In the genomic region with DNA sequence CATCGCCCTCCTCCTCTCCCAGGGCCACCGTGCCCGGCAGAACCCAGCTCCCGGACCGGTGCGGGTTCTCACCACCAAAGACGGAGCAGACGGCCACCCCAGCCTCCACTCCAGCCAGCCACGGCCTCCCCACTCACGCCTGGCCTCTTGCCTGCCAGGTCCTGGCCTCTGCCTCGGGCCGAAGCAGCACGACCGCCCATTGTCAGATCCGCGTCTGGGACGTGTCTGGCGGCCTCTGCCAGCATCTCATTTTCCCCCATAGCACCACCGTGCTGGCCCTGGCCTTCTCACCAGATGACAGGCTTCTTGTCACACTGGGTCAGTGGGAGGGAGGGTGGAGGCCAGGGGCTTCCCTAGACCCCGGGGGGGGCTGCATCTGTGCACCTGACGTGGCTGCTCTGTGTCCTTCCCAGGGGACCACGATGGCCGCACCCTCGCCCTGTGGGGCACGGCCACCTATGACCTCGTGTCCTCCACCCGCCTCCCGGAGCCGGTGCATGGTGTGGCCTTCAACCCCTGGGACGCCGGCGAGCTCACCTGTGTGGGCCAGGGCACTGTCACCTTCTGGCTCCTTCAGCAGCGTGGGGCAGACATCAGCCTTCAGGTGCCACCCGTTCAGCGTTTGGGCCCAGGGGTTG, we compare ENCODE assay signal across 11 cellular contexts. TPM values are rescaled to one million over a fixed set of nuclear protein-coding genes. Genes with fewer than 3 reads are reported as not detected.
DNase-seq lines count a peak whose midpoint lies in the region; ATAC-seq and TF ChIP-seq lines count a peak whose summit lies in the region.
"Had no signal": no experiment of that assay in that cellular context is flagged by ENCODE, and none has a peak within 500 bp of the region (broad histone marks: within the 10 kb centered on the region; RNA-seq: fewer than 3 reads in every experiment).

No MANE protein-coding gene starts in this region.

- peak overlapping the region; percentile 19 for H3K4me3 Mint-ChIP-seq in activated naive CD4-positive, alpha-beta T cell treated with anti-CD3 and anti-CD28 coated beads, Interleukin-2, amount 50 U/mL, for 24 hours
- no peak overlapping the region for H3K4me3 Mint-ChIP-seq in activated naive CD4-positive, alpha-beta T cell treated with anti-CD3 and anti-CD28 coated beads for 36 hours
- H3K4me3 Mint-ChIP-seq: activated CD4-positive, alpha-beta memory T cell treated with anti-CD3 and anti-CD28 coated beads, Interleukin-2, amount 10 ng/mL, durations not matched to agents 7 days and 5 days; type B pancreatic cell had no signal

- H3K27me3 ChIP-seq in Panc1 (ENCODE audit: control insufficient read depth, insufficient read depth, low read length) (no peaks in the 10 kb centered on the region), stomach smooth muscle (ENCODE audit: control insufficient read depth in 1 of 2, insufficient read depth in 2 of 2, low read length in 2 of 2) (no peaks in the 10 kb centered on the region)

- H3K4me1 ChIP-seq in Panc1 (ENCODE audit: control insufficient read depth, insufficient read depth, low read length) (peaks cover 15% of the 10 kb centered on the region), stomach smooth muscle (ENCODE audit: control insufficient read depth, insufficient read depth, low read length) (peaks cover 19% of the 10 kb centered on the region)

- no peaks in the 10 kb centered on the region for H3K9me3 Mint-ChIP-seq in activated naive CD4-positive, alpha-beta T cell treated with anti-CD3 and anti-CD28 coated beads, Interleukin-2, amount 50 U/mL, for 24 hours
- H3K9me3 Mint-ChIP-seq in activated naive CD4-positive, alpha-beta T cell treated with anti-CD3 and anti-CD28 coated beads for 36 hours = no peaks in the 10 kb centered on the region
- H3K9me3 Mint-ChIP-seq: activated CD4-positive, alpha-beta memory T cell treated with anti-CD3 and anti-CD28 coated beads, Interleukin-2, amount 10 ng/mL, durations not matched to agents 7 days and 5 days; type B pancreatic cell had no signal

- CTCF ChIA-PET in activated naive CD4-positive, alpha-beta T cell treated with anti-CD3 and anti-CD28 coated beads for 36 hours (lab: Charles Lee) = no interaction called here
- CTCF ChIA-PET in Panc1 (lab: Charles Lee) = no interaction called here

- peak; percentile 31; the same call in 1 of the 2 replicates for TF ChIP-seq CTCF in Panc1 (IDR thresholded peaks at IDR 0.05)

- DNase-seq in activated naive CD4-positive, alpha-beta T cell treated with anti-CD3 and anti-CD28 coated beads for 36 hours = no peak
- no peak for DNase-seq in Panc1 (ENCODE audit: low read depth, low spot score)
- DNase-seq in left ventricle myocardium superior = peak; percentile 53
- no peak for DNase-seq in NCI-H2029 (lab: John Stamatoyannopoulos, UW)
- DNase-seq in GM19238 (ENCODE audit: insufficient read length, low spot score) = no peak
- DNase-seq: cerebellar nuclear complex had no signal

- peak overlapping the region; percentile 45 to 55 for H3K9ac ChIP-seq in stomach smooth muscle (ENCODE audit: low read length in 2 of 2)

- in situ Hi-C loops in Panc1 (cut with HindIII; ENCODE audit: low pct_unique_long_range_greater_than_20kb, low sequenced_read_pairs) = no loop called here

- H3K36me3 ChIP-seq in Panc1 (ENCODE audit: control insufficient read depth, insufficient read depth, low read length) = no peaks in the 10 kb centered on the region
- peaks cover 0 to 3% of the 10 kb centered on the region in 2 donors for H3K36me3 ChIP-seq in stomach smooth muscle (ENCODE audit: control insufficient read depth in 2 of 2, insufficient read depth in 2 of 2, low read length in 2 of 2)

- H3K27ac ChIP-seq in Panc1 (ENCODE audit: low read length) = peak overlapping the region; percentile 32; the same call in 1 of the 2 replicates
- H3K27ac ChIP-seq in stomach smooth muscle (ENCODE audit: low read length) = peak overlapping the region; percentile 37

- POLR2A ChIA-PET in Panc1 (lab: Charles Lee) = no interaction called here

- no peak overlapping the region for H3K27ac Mint-ChIP-seq in activated naive CD4-positive, alpha-beta T cell treated with anti-CD3 and anti-CD28 coated beads, Interleukin-2, amount 50 U/mL, for 24 hours
- H3K27ac Mint-ChIP-seq in activated naive CD4-positive, alpha-beta T cell treated with anti-CD3 and anti-CD28 coated beads for 36 hours = no peak overlapping the region
- H3K27ac Mint-ChIP-seq: activated CD4-positive, alpha-beta memory T cell treated with anti-CD3 and anti-CD28 coated beads, Interleukin-2, amount 10 ng/mL, durations not matched to agents 7 days and 5 days; type B pancreatic cell had no signal

- intact Hi-C loops in activated naive CD4-positive, alpha-beta T cell treated with anti-CD3 and anti-CD28 coated beads for 36 hours (cut with micrococcal nuclease) = no loop called here
- intact Hi-C loops in Panc1 (cut with micrococcal nuclease; ENCODE audit: unreplicated experiment) = no loop called here
- intact Hi-C loops in left ventricle myocardium superior (cut with micrococcal nuclease) = no loop called here

- H3K4me3 ChIP-seq in Panc1 (ENCODE audit: low read depth in 2 of 2, low read length in 2 of 2) (no peak overlapping the region), stomach smooth muscle (ENCODE audit: low read length in 2 of 2) (peak overlapping the region in 1 of 2 donors; percentile 62)

- H3K4me1 Mint-ChIP-seq in activated naive CD4-positive, alpha-beta T cell treated with anti-CD3 and anti-CD28 coated beads, Interleukin-2, amount 50 U/mL, for 24 hours = peaks cover 6% of the 10 kb centered on the region
- H3K4me1 Mint-ChIP-seq in activated naive CD4-positive, alpha-beta T cell treated with anti-CD3 and anti-CD28 coated beads for 36 hours (ENCODE audit: low read depth) = peaks cover 4% of the 10 kb centered on the region

- H3K27me3 Mint-ChIP-seq in activated naive CD4-positive, alpha-beta T cell treated with anti-CD3 and anti-CD28 coated beads, Interleukin-2, amount 50 U/mL, for 24 hours = no peaks in the 10 kb centered on the region
- H3K27me3 Mint-ChIP-seq in activated naive CD4-positive, alpha-beta T cell treated with anti-CD3 and anti-CD28 coated beads for 36 hours (ENCODE audit: low read depth) = no peaks in the 10 kb centered on the region
- H3K27me3 Mint-ChIP-seq: activated CD4-positive, alpha-beta memory T cell treated with anti-CD3 and anti-CD28 coated beads, Interleukin-2, amount 10 ng/mL, durations not matched to agents 7 days and 5 days; type B pancreatic cell had no signal

- H3K9me3 ChIP-seq in Panc1 (ENCODE audit: control insufficient read depth, insufficient read depth, low read depth, low read length) (no peaks in the 10 kb centered on the region), stomach smooth muscle (ENCODE audit: control insufficient read depth in 2 of 2, low read length in 2 of 2) (no peaks in the 10 kb centered on the region)

- BruUV-seq in Panc1 (replicated peaks; lab: Mats Ljungman, UMichigan) = no TSS peak

- ATAC-seq in Panc1 (0 out of 2 replicates have a peak, but pooled peaks have one; percentile 0), left ventricle myocardium superior (peak; percentile 2), HG03378 (IDR thresholded peaks at IDR 0.05; ENCODE audit: unreplicated experiment) (no peak)

- H3K36me3 Mint-ChIP-seq in activated naive CD4-positive, alpha-beta T cell treated with anti-CD3 and anti-CD28 coated beads, Interleukin-2, amount 50 U/mL, for 24 hours = no peaks in the 10 kb centered on the region
- H3K36me3 Mint-ChIP-seq in activated naive CD4-positive, alpha-beta T cell treated with anti-CD3 and anti-CD28 coated beads for 36 hours (ENCODE audit: low read depth) = peaks cover 3% of the 10 kb centered on the region
- H3K36me3 Mint-ChIP-seq: type B pancreatic cell had no signal

RNA-seq across cellular contexts. Expression of a gene that starts 6.6 kb away (rescaled TPM):
- 10 to 100 TPM; 81.9 to 84.0 TPM for total RNA-seq in activated naive CD4-positive, alpha-beta T cell treated with anti-CD3 and anti-CD28 coated beads for 36 hours
- total RNA-seq in Panc1 (2021; ENCODE audit: unreplicated experiment) = 195 TPM
- 223 TPM for polyA plus RNA-seq in Panc1 (2012; ENCODE audit: insufficient read length)
- 88.8 TPM for total RNA-seq in left ventricle myocardium superior

RNA-seq across cellular contexts. Expression of a gene that starts 12.1 kb away (rescaled TPM):
- total RNA-seq in activated naive CD4-positive, alpha-beta T cell treated with anti-CD3 and anti-CD28 coated beads for 36 hours = 10 to 100 TPM; 65.9 to 66.9 TPM
- total RNA-seq in Panc1 (2021; ENCODE audit: unreplicated experiment) (58.9 TPM), left ventricle myocardium superior (10.9 TPM)
- 63.1 TPM for polyA plus RNA-seq in Panc1 (2012; ENCODE audit: insufficient read length)

RNA-seq across cellular contexts. Expression of a gene that starts 14.2 kb away (rescaled TPM):
- under 1 TPM; 0.60 to 0.94 TPM for total RNA-seq in activated naive CD4-positive, alpha-beta T cell treated with anti-CD3 and anti-CD28 coated beads for 36 hours
- total RNA-seq in Panc1 (2021; ENCODE audit: unreplicated experiment) (6.6 TPM), left ventricle myocardium superior (1.9 TPM)
- 14.1 TPM for polyA plus RNA-seq in Panc1 (2012; ENCODE audit: insufficient read length)

RNA-seq across cellular contexts. Expression of a gene that starts 18.9 kb away (rescaled TPM):
- total RNA-seq in activated naive CD4-positive, alpha-beta T cell treated with anti-CD3 and anti-CD28 coated beads for 36 hours = 10 to 100 TPM; 40.3 to 44.1 TPM
- total RNA-seq in Panc1 (2021; ENCODE audit: unreplicated experiment) (217 TPM), left ventricle myocardium superior (144 TPM)
- polyA plus RNA-seq in Panc1 (2012; ENCODE audit: insufficient read length) = 401 TPM

RNA-seq across cellular contexts. Expression of a gene that starts 19.7 kb away (rescaled TPM):
- total RNA-seq in activated naive CD4-positive, alpha-beta T cell treated with anti-CD3 and anti-CD28 coated beads for 36 hours = 10 to 100 TPM; 31.5 to 35.2 TPM
- total RNA-seq in Panc1 (2021; ENCODE audit: unreplicated experiment) (91.6 TPM), left ventricle myocardium superior (187 TPM)
- polyA plus RNA-seq in Panc1 (2012; ENCODE audit: insufficient read length) = 120 TPM
